28 cellular contexts compared by ENCODE assay signal in genomic region chr13:102538938-102539337, GRCh38.
"Had no signal": no experiment of that assay in that cellular context is flagged by ENCODE, and none has a peak within 500 bp of the region (broad histone marks: within the 10 kb centered on the region; RNA-seq: fewer than 3 reads in every experiment).

No MANE protein-coding gene starts in this region.

- H3K36me3 ChIP-seq: colonic mucosa, esophagus muscularis mucosa, esophagus squamous epithelium, gastrocnemius medialis, gastroesophageal sphincter, heart left ventricle, heart right ventricle had no signal

- ATAC-seq: effector memory CD8-positive, alpha-beta T cell; esophagus mucosa; foreskin keratinocyte; gastrocnemius medialis; gastroesophageal sphincter; heart left ventricle; heart right ventricle had no signal

- H3K27me3 ChIP-seq: colonic mucosa, dorsolateral prefrontal cortex, esophagus muscularis mucosa, esophagus squamous epithelium, foreskin keratinocyte, gastrocnemius medialis, gastroesophageal sphincter, hepatocyte had no signal

- H2AFZ ChIP-seq: hepatocyte had no signal

- H3K4me2 ChIP-seq: hepatocyte had no signal

- FAIRE-seq: endometrium, endothelial cell of umbilical vein, frontal cortex had no signal

- H3K4me1 ChIP-seq: colonic mucosa, esophagus squamous epithelium, foreskin keratinocyte, gastrocnemius medialis, gastroesophageal sphincter, heart left ventricle, heart right ventricle had no signal

- H3K27ac ChIP-seq: colonic mucosa, coronary artery, dorsolateral prefrontal cortex, epithelial cell of prostate, esophagus muscularis mucosa, esophagus squamous epithelium, foreskin keratinocyte, gastrocnemius medialis, gastroesophageal sphincter, heart left ventricle, heart right ventricle, hepatocyte had no signal

- H3K79me2 ChIP-seq: hepatocyte had no signal

- H3K4me3 ChIP-seq: colonic mucosa, coronary artery, dorsolateral prefrontal cortex, esophagus muscularis mucosa, esophagus squamous epithelium, gastrocnemius medialis, gastroesophageal sphincter, heart left ventricle, heart right ventricle, hepatocyte had no signal

- DNase-seq: colonic mucosa; cortex of kidney; dermis blood vessel endothelial cell; dorsolateral prefrontal cortex; effector CD4-positive, alpha-beta T cell; effector CD8-positive, alpha-beta T cell; effector memory CD4-positive, alpha-beta T cell; effector memory CD8-positive, alpha-beta T cell; endodermal cell; erythroblast; esophagus squamous epithelium; foreskin fibroblast; foreskin keratinocyte; foreskin melanocyte; gastrocnemius medialis; glutamatergic neuron; head of caudate nucleus; heart left ventricle; heart right ventricle had no signal

- H3K9me3 ChIP-seq: colonic mucosa, esophagus squamous epithelium, gastrocnemius medialis had no signal
